Comparison of ENCODE assay signal across 24 cellular contexts in genomic region chr7:31327071-31327470, GRCh38. TPM values are rescaled to one million over a fixed set of nuclear protein-coding genes. Genes with fewer than 3 reads are reported as not detected.
DNase-seq lines count a peak whose midpoint lies in the region; ATAC-seq and TF ChIP-seq lines count a peak whose summit lies in the region.
"Had no signal": no experiment of that assay in that cellular context is flagged by ENCODE, and none has a peak within 500 bp of the region (broad histone marks: within the 10 kb centered on the region; RNA-seq: fewer than 3 reads in every experiment).

No MANE protein-coding gene starts in this region.

- peak; percentile 38 for DNase-seq in H9
- DNase-seq in RWPE1 (ENCODE audit: low spot score): peak; percentile 60
- peak; percentile 78 to 87 for DNase-seq in foreskin keratinocyte
- DNase-seq in retina: peak; percentile 22
- no peak for DNase-seq in NCI-H1436 (lab: John Stamatoyannopoulos, UW)
- no peak for DNase-seq in NCI-H2227 (lab: John Stamatoyannopoulos, UW; ENCODE audit: unreplicated experiment)
- DNase-seq in activated gamma-delta T cell treated with Interleukin-2 at 50 U/mL for 16 hours: no peak
- DNase-seq in prostate gland (ENCODE audit: low spot score): no peak
- DNase-seq: activated CD4-positive, alpha-beta memory T cell treated with anti-CD3 and anti-CD28 coated beads for 36 hours; activated T-cell treated with anti-CD3 and anti-CD28 coated beads, Interleukin-2, amount 50 U/mL, for 24 hours; DND-41; effector CD8-positive, alpha-beta T cell; Karpas-422; lower lobe of right lung; naive B cell; NCI-H1436 treated with DMSO at 0.1 percent for 48 hours; NCI-H510A; stimulated activated naive CD4-positive, alpha-beta T cell treated with Interleukin-2 at 50 U/mL for 16 hours; upper lobe of left lung had no signal

- H3K56ac ChIP-seq in H9 (ENCODE audit: insufficient read length, low read depth, low read length): no peak overlapping the region

- ATAC-seq in foreskin keratinocyte: peak; percentile 88
- ATAC-seq: lower lobe of right lung had no signal

- H3K9me3 ChIP-seq in H9 (ENCODE audit: control insufficient read depth, low read depth, low read length) (no peaks in the 10 kb centered on the region), prostate gland (no peaks in the 10 kb centered on the region)
- H3K9me3 ChIP-seq: BLaER1 treated with 17β-estradiol and CSF1 and Interleukin-3, amounts not matched to agents 10 nM and 100 nM; lower lobe of right lung; SJSA1; upper lobe of left lung had no signal

- H3K18ac ChIP-seq in H9 (ENCODE audit: insufficient read length, low read depth, low read length): no peak overlapping the region

- H4K8ac ChIP-seq in H9 (replicated peaks; ENCODE audit: insufficient read length, low read depth, low read length): no peak overlapping the region

- intact Hi-C loops in prostate gland (cut with DNase I): no loop called here

- H3K14ac ChIP-seq in H9 (ENCODE audit: insufficient read depth, low read length): no peak overlapping the region

- H3K27me3 Mint-ChIP-seq in H9 (ENCODE audit: low read depth): no peaks in the 10 kb centered on the region; the same call in 1 of the 2 replicates
- H3K27me3 Mint-ChIP-seq: activated CD4-positive, alpha-beta memory T cell treated with anti-CD3 and anti-CD28 coated beads for 36 hours; activated naive CD8-positive, alpha-beta T cell; activated T-cell treated with anti-CD3 and anti-CD28 coated beads, Interleukin-2, amount 50 U/mL, for 24 hours; naive B cell had no signal

- no peak overlapping the region for H3K4me3 ChIP-seq in prostate gland
- H3K4me3 ChIP-seq: BLaER1 treated with 17β-estradiol and CSF1 and Interleukin-3, amounts not matched to agents 10 nM and 100 nM; lower lobe of right lung; SJSA1; upper lobe of left lung had no signal

- no peak overlapping the region for H2BK15ac ChIP-seq in H9 (ENCODE audit: low read depth, low read length)

- H3K79me2 ChIP-seq in H9 (ENCODE audit: insufficient read depth, low read length): no peaks in the 10 kb centered on the region

- no peak overlapping the region for H4K91ac ChIP-seq in H9 (ENCODE audit: insufficient read length, low read depth, low read length)

- CTCF ChIA-PET in RWPE1 (lab: Yijun Ruan, JAX): interaction anchor here (0.5 kb wide), 1 partner anchor 116 kb away, joined by 3 read pairs; no protein-coding TSS in a partner anchor

- no peak overlapping the region for H3K4me3 Mint-ChIP-seq in H9
- H3K4me3 Mint-ChIP-seq: activated CD4-positive, alpha-beta memory T cell treated with anti-CD3 and anti-CD28 coated beads for 36 hours; activated naive CD8-positive, alpha-beta T cell; activated T-cell treated with anti-CD3 and anti-CD28 coated beads, Interleukin-2, amount 50 U/mL, for 24 hours; naive B cell had no signal

- H3K9ac ChIP-seq in H9 (ENCODE audit: extremely low read depth, insufficient read length, low read length): no peak overlapping the region
- H3K9ac ChIP-seq: BLaER1 treated with 17β-estradiol and CSF1 and Interleukin-3, amounts not matched to agents 10 nM and 100 nM had no signal

- TF ChIP-seq POLR2A in prostate gland (IDR thresholded peaks at IDR 0.05): no peak

- no peaks in the 10 kb centered on the region; a peak in 1 of 7 replicates for H3K36me3 Mint-ChIP-seq in H9 (ENCODE audit: insufficient read depth in 1 of 3, low read depth in 3 of 3)
- H3K36me3 Mint-ChIP-seq: activated CD4-positive, alpha-beta memory T cell treated with anti-CD3 and anti-CD28 coated beads for 36 hours; activated naive CD8-positive, alpha-beta T cell; naive B cell had no signal

- no peak for TF ChIP-seq CTCF in H9 (conservative IDR thresholded peaks at IDR 0.05)
- no peak for TF ChIP-seq CTCF in RWPE1 (conservative IDR thresholded peaks at IDR 0.05; ENCODE audit: low read depth)
- TF ChIP-seq CTCF in foreskin keratinocyte (conservative IDR thresholded peaks at IDR 0.05): no peak
- TF ChIP-seq CTCF in prostate gland (IDR thresholded peaks at IDR 0.05): no peak

- H3K36me3 ChIP-seq in prostate gland: no peaks in the 10 kb centered on the region
- H3K36me3 ChIP-seq: BLaER1 treated with 17β-estradiol and CSF1 and Interleukin-3, amounts not matched to agents 10 nM and 100 nM; lower lobe of right lung; SJSA1; upper lobe of left lung had no signal

- no peak overlapping the region for H2BK12ac ChIP-seq in H9 (ENCODE audit: insufficient read length, low read depth, low read length)

- no peak overlapping the region for H2BK5ac ChIP-seq in H9 (ENCODE audit: insufficient read length, low read length)

- H3K4me1 Mint-ChIP-seq in H9: peaks cover 7 to 10% of the 10 kb centered on the region in 2 experiments; a peak in 3 of 4 replicates
- H3K4me1 Mint-ChIP-seq: naive B cell had no signal

- POLR2A ChIA-PET in RWPE1 (lab: Yijun Ruan, JAX; ENCODE audit: low non-redundant PET): no interaction called here

- no peak overlapping the region for H3K4ac ChIP-seq in H9 (ENCODE audit: low read depth, low read length)

- no peaks in the 10 kb centered on the region for H3K27me3 ChIP-seq in H9 (ENCODE audit: insufficient read depth, low read length)
- peaks cover 17% of the 10 kb centered on the region for H3K27me3 ChIP-seq in foreskin keratinocyte
- no peaks in the 10 kb centered on the region for H3K27me3 ChIP-seq in prostate gland (replicated peaks; ENCODE audit: insufficient read depth)
- H3K27me3 ChIP-seq: BLaER1 treated with 17β-estradiol and CSF1 and Interleukin-3, amounts not matched to agents 10 nM and 100 nM; SJSA1; upper lobe of left lung had no signal

- no peaks in the 10 kb centered on the region for H3K23me2 ChIP-seq in H9 (ENCODE audit: insufficient read length, low read depth, low read length, poor library complexity, severe bottlenecking)

- H4K5ac ChIP-seq in H9 (ENCODE audit: insufficient read length, low read depth, low read length): no peak overlapping the region

- no peak overlapping the region for H2BK20ac ChIP-seq in H9 (ENCODE audit: low read depth, low read length, poor library complexity, severe bottlenecking)

- no CpG with 5 or more reads among the region's 2 CpGs for WGBS in H9 (ENCODE audit: extremely low coverage, insufficient read length, low lambda C conversion rate)
- WGBS in prostate gland: 54% methylated on average over 2 of the region's 2 CpGs

- no peak overlapping the region for H2BK120ac ChIP-seq in H9 (ENCODE audit: low read depth, low read length, poor library complexity, severe bottlenecking)

- H3K4me1 ChIP-seq in H9 (ENCODE audit: insufficient read depth, low read length) (no peaks in the 10 kb centered on the region), foreskin keratinocyte (no peaks in the 10 kb centered on the region), prostate gland (replicated peaks) (no peaks in the 10 kb centered on the region)
- H3K4me1 ChIP-seq: BLaER1 treated with 17β-estradiol and CSF1 and Interleukin-3, amounts not matched to agents 10 nM and 100 nM; lower lobe of right lung; upper lobe of left lung had no signal

- no peak overlapping the region for H3K4me2 ChIP-seq in H9 (ENCODE audit: insufficient read depth, insufficient read length, low read length)
- H3K4me2 ChIP-seq: BLaER1 treated with 17β-estradiol and CSF1 and Interleukin-3, amounts not matched to agents 10 nM and 100 nM had no signal

- H2AFZ ChIP-seq in H9 (ENCODE audit: low read length): no peak overlapping the region

- H2AK5ac ChIP-seq in H9 (ENCODE audit: insufficient read length, low read length): no peak overlapping the region

- no peaks in the 10 kb centered on the region for H3K9me3 Mint-ChIP-seq in H9

- no peak overlapping the region for H3K27ac ChIP-seq in H9 (ENCODE audit: insufficient read length, low read depth, low read length)
- H3K27ac ChIP-seq in RWPE1: no peak overlapping the region
- H3K27ac ChIP-seq in foreskin keratinocyte: no peak overlapping the region
- no peak overlapping the region for H3K27ac ChIP-seq in prostate gland
- H3K27ac ChIP-seq: BLaER1 treated with 17β-estradiol and CSF1 and Interleukin-3, amounts not matched to agents 10 nM and 100 nM; lower lobe of right lung; SJSA1; upper lobe of left lung had no signal

- H3K27ac Mint-ChIP-seq in H9: no peak overlapping the region
- H3K27ac Mint-ChIP-seq: activated CD4-positive, alpha-beta memory T cell treated with anti-CD3 and anti-CD28 coated beads for 36 hours; activated naive CD8-positive, alpha-beta T cell; activated T-cell treated with anti-CD3 and anti-CD28 coated beads, Interleukin-2, amount 50 U/mL, for 24 hours; naive B cell; progenitor cell of endocrine pancreas had no signal

- no peaks in the 10 kb centered on the region for H3K79me1 ChIP-seq in H9 (ENCODE audit: insufficient read depth, low read depth, low read length, poor library complexity, severe bottlenecking)

- H3K23ac ChIP-seq in H9 (ENCODE audit: insufficient read length, low read depth, low read length): no peak overlapping the region

- H4K20me1 ChIP-seq in H9 (ENCODE audit: control insufficient read depth, insufficient read depth, insufficient read length): no peaks in the 10 kb centered on the region
- H4K20me1 ChIP-seq: BLaER1 treated with 17β-estradiol and CSF1 and Interleukin-3, amounts not matched to agents 10 nM and 100 nM had no signal

- H3T11ph ChIP-seq in H9 (ENCODE audit: low read length): no peak overlapping the region

RNA-seq across cellular contexts. Expression of gene NEUROD6, which starts 13.5 kb away (rescaled TPM):
- total RNA-seq in H9 (2021): not detected in 2 replicates
- total RNA-seq in foreskin keratinocyte: not detected in 2 replicates
- polyA plus RNA-seq in foreskin keratinocyte: not detected in 2 replicates
- total RNA-seq in prostate gland: not detected
- total RNA-seq: activated CD4-positive, alpha-beta memory T cell treated with anti-CD3 and anti-CD28 coated beads for 36 hours; cardiac septum; lower lobe of right lung; progenitor cell of endocrine pancreas; SJSA1; upper lobe of left lung had no signal

Comparison
In these comparisons a context has a peak if more than half of its experiments do, and no peak if none do; other contexts are left out.
1. DNase-seq: peak in H9 (single experiment), RWPE1 (single experiment), foreskin keratinocyte (2 of 2) and retina (single experiment); none in NCI-H1436 (single experiment), NCI-H2227 (single experiment), activated gamma-delta T cell treated with Interleukin-2 at 50 U/mL for 16 hours (single experiment) and prostate gland (single experiment).